ENCODE assay signal across 18 cellular contexts in genomic region chr12:109708939-109709338, GRCh38. TPM values are rescaled to one million over a fixed set of nuclear protein-coding genes. Genes with fewer than 3 reads are reported as not detected.
DNase-seq lines count a peak whose midpoint lies in the region; ATAC-seq, FAIRE-seq and TF ChIP-seq lines count a peak whose summit lies in the region.
"Had no signal": no experiment of that assay in that cellular context is flagged by ENCODE, and none has a peak within 500 bp of the region (broad histone marks: within the 10 kb centered on the region; RNA-seq: fewer than 3 reads in every experiment).

No MANE protein-coding gene starts in this region.

- H3K9ac ChIP-seq in K562 (ENCODE audit: insufficient read depth in 1 of 2, low read depth in 2 of 2, low read length in 2 of 2) (no peak overlapping the region), neural progenitor cell (no peak overlapping the region)
- H3K9ac ChIP-seq: BLaER1, GM23248 had no signal

- H3K9me2 ChIP-seq in GM23338 (ENCODE audit: insufficient read depth) = no peaks in the 10 kb centered on the region

- peaks cover 20% of the 10 kb centered on the region for H3K4me1 ChIP-seq in GM23338 (ENCODE audit: insufficient read depth)
- H3K4me1 ChIP-seq in K562 (replicated peaks in 1 of 2; ENCODE audit: control insufficient read depth in 2 of 2, insufficient read depth in 2 of 2, low read length in 2 of 2) = peaks cover 9 to 14% of the 10 kb centered on the region in 2 experiments; a peak in 4 of 5 replicates
- H3K4me1 ChIP-seq in neural progenitor cell = peaks cover 30% of the 10 kb centered on the region
- H3K4me1 ChIP-seq: BLaER1 had no signal

- H3K36me3 ChIP-seq in GM23338 (ENCODE audit: insufficient read depth) (no peaks in the 10 kb centered on the region), K562 (ENCODE audit: control insufficient read depth, insufficient read depth, low read length) (no peaks in the 10 kb centered on the region), neural progenitor cell (no peaks in the 10 kb centered on the region)
- H3K36me3 ChIP-seq: BLaER1 had no signal

- no peaks in the 10 kb centered on the region for H3K9me3 ChIP-seq in K562 (replicated peaks; ENCODE audit: control insufficient read depth, insufficient read depth, low read depth, low read length)
- no peaks in the 10 kb centered on the region for H3K9me3 ChIP-seq in neural progenitor cell (ENCODE audit: low read depth)
- H3K9me3 ChIP-seq: BLaER1 had no signal

- no peak for FAIRE-seq in K562 (lab: Jason Lieb, UNC)
- FAIRE-seq: A204.1, GM12892, GM18507, HTR-8/SVneo had no signal

- CTCF ChIA-PET in K562 (lab: Yijun Ruan, JAX; ENCODE audit: low intra/inter-chr PET ratio) = interaction anchor here (0.5 kb wide), 1 partner anchor 34 kb away, joined by 6 read pairs; no protein-coding TSS in a partner anchor

- no peak overlapping the region for H3K27ac ChIP-seq in GM23338 (ENCODE audit: low read depth)
- no peak overlapping the region for H3K27ac ChIP-seq in K562 (ENCODE audit: extremely low read depth, low read depth, low read length)
- no peak overlapping the region for H3K27ac ChIP-seq in neural progenitor cell
- H3K27ac ChIP-seq: BLaER1, GM23248 had no signal

- intact Hi-C loops in K562 (cut with micrococcal nuclease) = no loop called here

- H3K4me1 Mint-ChIP-seq in GM23338 = peaks cover 20% of the 10 kb centered on the region
- peaks cover 46% of the 10 kb centered on the region for H3K4me1 Mint-ChIP-seq in neural progenitor cell

- POLR2A ChIA-PET in K562 (lab: Yijun Ruan, JAX) = interaction anchor here (0.8 kb wide), 2 partner anchors 13 to 26 kb away, joined by 3 to 4 read pairs; no protein-coding TSS in a partner anchor

- H3K27me3 ChIP-seq in GM23338 (ENCODE audit: insufficient read depth) = peaks cover 24% of the 10 kb centered on the region
- H3K27me3 ChIP-seq in K562 (ENCODE audit: control insufficient read depth in 2 of 2, insufficient read depth in 2 of 2, low read length in 2 of 2) = 0 out of 5 replicates have a peak, but pooled peaks cover 0 to 4% of the 10 kb centered on the region in 2 experiments
- H3K27me3 ChIP-seq in neural progenitor cell = peaks cover 29% of the 10 kb centered on the region

- 23% methylated on average over 4 of the region's 5 CpGs for WGBS in K562 (ENCODE audit: insufficient coverage, low coverage, missing lambda C conversion rate)

- H3K9me1 ChIP-seq in K562 (ENCODE audit: control insufficient read depth, insufficient read depth, low read length) = peaks cover 2% of the 10 kb centered on the region

- H3F3A ChIP-seq in GM23338 (replicated peaks; ENCODE audit: low read depth) (no peaks in the 10 kb centered on the region), neural progenitor cell (ENCODE audit: low read depth) (peaks cover 30% of the 10 kb centered on the region)

- DNase-seq in GM23338 (ENCODE audit: low spot score) (no peak), K562 (ENCODE audit: extremely low read depth in 1 of 4, low spot score in 3 of 4) (no peak), neural progenitor cell (ENCODE audit: low spot score) (no peak), NOMO-1 treated with DMSO at 0.1 percent for 48 hours (lab: John Stamatoyannopoulos, UW; ENCODE audit: unreplicated experiment) (no peak), T-helper 2 cell (no peak), hypothalamus (lab: John Stamatoyannopoulos, UW) (no peak)
- DNase-seq: CD4-positive, alpha-beta memory T cell; DMS153; DMS79; GDM1; GM23248 had no signal

- no peak overlapping the region for H3K4me3 ChIP-seq in GM23338
- no peak overlapping the region for H3K4me3 ChIP-seq in K562
- no peak overlapping the region for H3K4me3 ChIP-seq in neural progenitor cell
- H3K4me3 ChIP-seq: BLaER1, GM23248 had no signal

- TF ChIP-seq EP300 in K562 (IDR thresholded peaks at IDR 0.05; ENCODE audit: low read length) = no peak

- TF ChIP-seq CTCF in GM23338 (conservative IDR thresholded peaks at IDR 0.05; ENCODE audit: low read depth in 2 of 2) (no peak), K562 (IDR thresholded peaks at IDR 0.05 in 2 of 3, conservative IDR thresholded peaks at IDR 0.05 in 1 of 3; ENCODE audit: insufficient read depth in 2 of 3, low read depth in 1 of 3, low read length in 3 of 3) (no peak), neural progenitor cell (IDR thresholded peaks at IDR 0.05) (no peak)

- in situ Hi-C loops in K562 (cut with MboI) = no loop called here

- H2AFZ ChIP-seq in GM23338 = 0 out of 2 replicates have a peak overlapping the region, but pooled peaks have one; percentile 63
- H2AFZ ChIP-seq in K562 (ENCODE audit: low read depth, low read length) = no peak overlapping the region
- H2AFZ ChIP-seq in neural progenitor cell (replicated peaks) = no peak overlapping the region
- H2AFZ ChIP-seq: GM23248 had no signal

- H3K27me3 Mint-ChIP-seq in GM23338 (ENCODE audit: insufficient read depth, low read depth, poor library complexity) = peaks cover 13% of the 10 kb centered on the region
- peaks cover 13% of the 10 kb centered on the region for H3K27me3 Mint-ChIP-seq in neural progenitor cell (ENCODE audit: insufficient read depth, low read depth)

- H3K9me3 Mint-ChIP-seq in GM23338 (no peaks in the 10 kb centered on the region), neural progenitor cell (no peaks in the 10 kb centered on the region)
- H3K9me3 Mint-ChIP-seq: CD14-positive monocyte had no signal

- no peak overlapping the region for H3K4me3 Mint-ChIP-seq in GM23338
- peak overlapping the region; percentile 21 for H3K4me3 Mint-ChIP-seq in neural progenitor cell
- H3K4me3 Mint-ChIP-seq: CD14-positive monocyte, IgD-negative memory B cell had no signal

- ATAC-seq in GM23338 (no peak), K562 (no peak)

- TF ChIP-seq POLR2A in K562 (conservative IDR thresholded peaks at IDR 0.05) = no peak

- no TSS peak for BruUV-seq in K562 (replicated peaks; lab: Mats Ljungman, UMichigan)

- H3K27ac Mint-ChIP-seq in GM23338 (no peak overlapping the region), neural progenitor cell (no peak overlapping the region)
- H3K27ac Mint-ChIP-seq: CD14-positive monocyte; CD4-positive, alpha-beta memory T cell had no signal

- no peak for TF ChIP-seq RAD21 in K562 (CRISPR knock-in tag; conservative IDR thresholded peaks at IDR 0.05 in 1 of 2, IDR thresholded peaks at IDR 0.05 in 1 of 2)

- H3K36me3 Mint-ChIP-seq in GM23338 (ENCODE audit: low read depth) = no peaks in the 10 kb centered on the region
- no peaks in the 10 kb centered on the region for H3K36me3 Mint-ChIP-seq in neural progenitor cell
- H3K36me3 Mint-ChIP-seq: CD14-positive monocyte; CD4-positive, alpha-beta memory T cell had no signal

- no peaks in the 10 kb centered on the region for H3K79me2 ChIP-seq in GM23338 (replicated peaks; ENCODE audit: insufficient read depth)
- no peaks in the 10 kb centered on the region for H3K79me2 ChIP-seq in K562 (ENCODE audit: control insufficient read depth, insufficient read depth, low read length)
- H3K79me2 ChIP-seq in neural progenitor cell (ENCODE audit: low read depth) = no peaks in the 10 kb centered on the region

- H3K4me2 ChIP-seq in GM23338 (no peak overlapping the region), K562 (ENCODE audit: insufficient read depth, low read length) (no peak overlapping the region), neural progenitor cell (no peak overlapping the region)
- H3K4me2 ChIP-seq: BLaER1 had no signal

- H4K20me1 ChIP-seq in GM23338 (replicated peaks; ENCODE audit: insufficient read depth) (no peaks in the 10 kb centered on the region), K562 (replicated peaks; ENCODE audit: control insufficient read depth, insufficient read depth, low read length) (peaks cover 8% of the 10 kb centered on the region), neural progenitor cell (ENCODE audit: low read depth) (no peaks in the 10 kb centered on the region)

TF ChIP-seq in GM23338, 12 proteins besides CTCF, POLR2A, EP300 and RAD21 (continues in another document):
- no peak for TF ChIP-seq JUNB (IDR thresholded peaks at IDR 0.05; ENCODE audit: unreplicated experiment)

TF ChIP-seq in K562, 482 proteins besides CTCF, POLR2A, EP300 and RAD21 (continues in another document):
- TF ChIP-seq ZNF589 (CRISPR knock-in tag; IDR thresholded peaks at IDR 0.05; ENCODE audit: low read depth) (no peak), BCOR (IDR thresholded peaks at IDR 0.05) (peak; percentile 83), ZNF12 (CRISPR knock-in tag; IDR thresholded peaks at IDR 0.05) (no peak), RNF2 (IDR thresholded peaks at IDR 0.05) (no peak), ADNP (tag; IDR thresholded peaks at IDR 0.05) (0 out of 2 replicates have a peak, but pooled peaks have one; percentile 22)

RNA-seq across cellular contexts. Expression of gene FAM222A, which starts 4.7 kb away (rescaled TPM):
- total RNA-seq in GM23338 (2014; rRNA removed; shearing (Covaris generic)) = 2.1 and 3.6 TPM in 2 replicates
- polyA plus RNA-seq in GM23338 (2016; fragmentation: Nextera tagmentation; extraction: Ambion mirVana) (0.78 and 0.85 TPM in 2 replicates), K562 (2011; rRNA removed) (0.04 and 0.05 TPM in 2 replicates), K562 (2014; fragmentation: Illumina TruSeq; extraction: Trizol) (0.10 and 0.18 TPM in 2 replicates), K562 (2014; fragmentation: Nextera tagmentation; extraction: Ambion mirVana) (under 1 TPM in 1 of 2 experiments, not detected in 1; 0.03 TPM), K562 (2014; rRNA removed) (0.11 and 0.36 TPM in 2 replicates)
- total RNA-seq in K562 (2011; cell fraction: chromatin; rRNA removed; ENCODE audit: low replicate concordance) = 0.21 TPM in 1 of 2 replicates, not detected in the other
- 0.33 and 0.39 TPM in 2 replicates for total RNA-seq in K562 (2011; cell fraction: nucleolus; rRNA removed)
- total RNA-seq in K562 (2011; cell fraction: nucleoplasm; rRNA removed) = not detected in 2 replicates
- total RNA-seq in K562 (2014; rRNA removed) (0.14 and 0.49 TPM in 2 replicates), K562 (2014; rRNA removed; fragmentation: Illumina TruSeq; extraction: Trizol) (0.06 and 0.07 TPM in 2 replicates), K562 (2015; rRNA removed; fragmentation: Illumina TruSeq; extraction: Trizol) (0.26 and 0.36 TPM in 2 replicates), K562 (2021) (0.29 and 0.83 TPM in 2 replicates), neural progenitor cell (ENCODE audit: low replicate concordance) (2.5 and 10.6 TPM in 2 replicates)
- 0.10 and 0.46 TPM in 2 replicates for polyA plus RNA-seq in K562 (2011; cell fraction: cytosol; rRNA removed)
- 0.06 and 0.18 TPM in 2 replicates for polyA plus RNA-seq in K562 (2011; cell fraction: nucleus; rRNA removed)
- polyA plus RNA-seq in K562 (2012) = 0.35 and 0.40 TPM in 2 replicates
- 0.06 TPM in 1 of 2 replicates, not detected in the other for polyA minus RNA-seq in K562 (2011; rRNA and poly(A)+ RNA removed)
- 0.29 TPM in 1 of 2 replicates, not detected in the other for polyA minus RNA-seq in K562 (2011; cell fraction: cytosol; rRNA and poly(A)+ RNA removed)
- 0.40 and 0.56 TPM in 2 replicates for polyA minus RNA-seq in K562 (2011; cell fraction: nucleus; rRNA and poly(A)+ RNA removed)
- polyA plus RNA-seq: CD14-positive monocyte, GM23248 had no signal
